ENCODE assay signal across 1 cellular context in the genomic region with DNA sequence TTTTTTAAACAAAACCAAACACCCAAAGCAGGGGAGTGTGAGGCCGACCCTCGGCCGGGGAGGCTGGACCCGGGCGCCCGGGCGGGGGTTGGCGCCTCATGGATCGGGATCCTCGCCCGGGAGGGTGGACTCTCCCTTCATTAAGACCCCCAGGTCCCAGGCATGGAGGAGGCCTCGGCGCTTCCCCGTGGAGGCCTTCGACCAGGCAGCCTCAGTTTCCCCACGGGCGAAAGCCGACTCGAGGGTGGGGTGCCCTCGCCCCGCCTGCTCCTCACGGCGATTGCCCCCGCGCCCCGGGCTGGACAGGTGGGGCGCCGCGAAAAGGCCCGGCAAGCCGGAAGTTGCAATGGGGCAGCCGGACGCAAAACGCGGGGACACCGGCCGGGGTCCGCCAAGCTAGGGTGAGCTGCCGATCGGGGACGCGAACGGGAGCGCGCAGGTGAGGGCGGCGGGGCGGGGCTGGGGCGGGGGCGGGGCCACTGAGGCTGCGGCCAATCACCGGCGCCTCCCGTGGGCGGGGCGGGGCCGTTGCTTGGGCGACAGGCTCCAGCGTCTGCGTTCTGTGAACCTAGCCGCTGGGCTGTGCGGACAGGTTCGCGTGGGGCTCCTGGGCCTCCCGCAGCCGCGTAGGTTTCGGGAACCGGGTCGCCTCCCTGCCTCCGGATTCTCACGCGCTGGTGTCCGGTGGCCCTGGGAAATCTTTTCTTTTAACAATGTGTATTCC.
TF ChIP-seq lines count a peak whose summit lies in the region.

No MANE protein-coding gene starts in this region.

TF ChIP-seq in A549, 52 proteins besides CTCF, POLR2A, EP300 and RAD21 (continued from another document):
- TF ChIP-seq, protein P1, sequence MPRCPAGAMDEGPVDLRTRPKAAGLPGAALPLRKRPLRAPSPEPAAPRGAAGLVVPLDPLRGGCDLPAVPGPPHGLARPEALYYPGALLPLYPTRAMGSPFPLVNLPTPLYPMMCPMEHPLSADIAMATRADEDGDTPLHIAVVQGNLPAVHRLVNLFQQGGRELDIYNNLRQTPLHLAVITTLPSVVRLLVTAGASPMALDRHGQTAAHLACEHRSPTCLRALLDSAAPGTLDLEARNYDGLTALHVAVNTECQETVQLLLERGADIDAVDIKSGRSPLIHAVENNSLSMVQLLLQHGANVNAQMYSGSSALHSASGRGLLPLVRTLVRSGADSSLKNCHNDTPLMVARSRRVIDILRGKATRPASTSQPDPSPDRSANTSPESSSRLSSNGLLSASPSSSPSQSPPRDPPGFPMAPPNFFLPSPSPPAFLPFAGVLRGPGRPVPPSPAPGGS (IDR thresholded peaks at IDR 0.05), result peak; percentile 50; the same call in 2 of the 3 replicates
- TF ChIP-seq, protein P2, sequence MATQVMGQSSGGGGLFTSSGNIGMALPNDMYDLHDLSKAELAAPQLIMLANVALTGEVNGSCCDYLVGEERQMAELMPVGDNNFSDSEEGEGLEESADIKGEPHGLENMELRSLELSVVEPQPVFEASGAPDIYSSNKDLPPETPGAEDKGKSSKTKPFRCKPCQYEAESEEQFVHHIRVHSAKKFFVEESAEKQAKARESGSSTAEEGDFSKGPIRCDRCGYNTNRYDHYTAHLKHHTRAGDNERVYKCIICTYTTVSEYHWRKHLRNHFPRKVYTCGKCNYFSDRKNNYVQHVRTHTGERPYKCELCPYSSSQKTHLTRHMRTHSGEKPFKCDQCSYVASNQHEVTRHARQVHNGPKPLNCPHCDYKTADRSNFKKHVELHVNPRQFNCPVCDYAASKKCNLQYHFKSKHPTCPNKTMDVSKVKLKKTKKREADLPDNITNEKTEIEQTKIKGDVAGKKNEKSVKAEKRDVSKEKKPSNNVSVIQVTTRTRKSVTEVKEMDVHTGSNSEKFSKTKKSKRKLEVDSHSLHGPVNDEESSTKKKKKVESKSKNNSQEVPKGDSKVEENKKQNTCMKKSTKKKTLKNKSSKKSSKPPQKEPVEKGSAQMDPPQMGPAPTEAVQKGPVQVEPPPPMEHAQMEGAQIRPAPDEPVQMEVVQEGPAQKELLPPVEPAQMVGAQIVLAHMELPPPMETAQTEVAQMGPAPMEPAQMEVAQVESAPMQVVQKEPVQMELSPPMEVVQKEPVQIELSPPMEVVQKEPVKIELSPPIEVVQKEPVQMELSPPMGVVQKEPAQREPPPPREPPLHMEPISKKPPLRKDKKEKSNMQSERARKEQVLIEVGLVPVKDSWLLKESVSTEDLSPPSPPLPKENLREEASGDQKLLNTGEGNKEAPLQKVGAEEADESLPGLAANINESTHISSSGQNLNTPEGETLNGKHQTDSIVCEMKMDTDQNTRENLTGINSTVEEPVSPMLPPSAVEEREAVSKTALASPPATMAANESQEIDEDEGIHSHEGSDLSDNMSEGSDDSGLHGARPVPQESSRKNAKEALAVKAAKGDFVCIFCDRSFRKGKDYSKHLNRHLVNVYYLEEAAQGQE (IDR thresholded peaks at IDR 0.05), result no peak
- TF ChIP-seq CBX8 (IDR thresholded peaks at IDR 0.05) (no peak), BHLHE40 (IDR thresholded peaks at IDR 0.05; ENCODE audit: low read depth, low read length) (no peak), MYC (IDR thresholded peaks at IDR 0.05; ENCODE audit: borderline replicate concordance, low read length) (0 out of 2 replicates have a peak, but pooled peaks have one; percentile 40), NR3C1 (IDR thresholded peaks at IDR 0.05) (no peak), ZSCAN20 (CRISPR knock-in tag; IDR thresholded peaks at IDR 0.05) (no peak), JUNB (IDR thresholded peaks at IDR 0.05) (no peak), CEBPB (IDR thresholded peaks at IDR 0.05) (no peak), EHF (CRISPR knock-in tag; IDR thresholded peaks at IDR 0.05) (no peak), SMC3 (IDR thresholded peaks at IDR 0.05) (0 out of 3 replicates have a peak, but pooled peaks have one; percentile 10), EHMT2 (IDR thresholded peaks at IDR 0.05; ENCODE audit: low read depth) (no peak), HOXB5 (CRISPR knock-in tag; IDR thresholded peaks at IDR 0.05) (peak; percentile 50; the same call in 1 of the 2 replicates), HEYL (CRISPR knock-in tag; IDR thresholded peaks at IDR 0.05) (no peak), FOSB (CRISPR knock-in tag; IDR thresholded peaks at IDR 0.05) (no peak), CHD4 (IDR thresholded peaks at IDR 0.05; ENCODE audit: borderline replicate concordance) (no peak), KDM5A (IDR thresholded peaks at IDR 0.05) (peak; percentile 39; the same call in 1 of the 2 replicates), TP53 (CRISPR knock-in tag; IDR thresholded peaks at IDR 0.05) (no peak), RNF2 (IDR thresholded peaks at IDR 0.05; ENCODE audit: borderline replicate concordance, low read depth) (no peak), CHD2 (IDR thresholded peaks at IDR 0.05; ENCODE audit: low read length, partially characterized antibody) (no peak), MAFK (IDR thresholded peaks at IDR 0.05; ENCODE audit: partially characterized antibody) (no peak), FOSL2 (IDR thresholded peaks at IDR 0.05) (no peak), FOSL2 (CRISPR knock-in tag; IDR thresholded peaks at IDR 0.05) (no peak), HOXB13 (CRISPR knock-in tag; IDR thresholded peaks at IDR 0.05; ENCODE audit: low read depth) (no peak), ZNF302 (CRISPR knock-in tag; IDR thresholded peaks at IDR 0.05) (no peak), SREBF2 (IDR thresholded peaks at IDR 0.05) (no peak), NPAS2 (CRISPR knock-in tag; IDR thresholded peaks at IDR 0.05; ENCODE audit: borderline replicate concordance) (no peak), HDAC2 (IDR thresholded peaks at IDR 0.05) (no peak), ESRRA (IDR thresholded peaks at IDR 0.05; ENCODE audit: borderline replicate concordance, low read length) (no peak), CBX2 (IDR thresholded peaks at IDR 0.05; ENCODE audit: borderline replicate concordance, low read depth) (no peak), POLR2AphosphoS2 (conservative IDR thresholded peaks at IDR 0.05; ENCODE audit: low read length) (no peak), RFX5 (IDR thresholded peaks at IDR 0.05) (no peak)
- TF ChIP-seq, protein P3, sequence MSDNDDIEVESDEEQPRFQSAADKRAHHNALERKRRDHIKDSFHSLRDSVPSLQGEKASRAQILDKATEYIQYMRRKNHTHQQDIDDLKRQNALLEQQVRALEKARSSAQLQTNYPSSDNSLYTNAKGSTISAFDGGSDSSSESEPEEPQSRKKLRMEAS (IDR thresholded peaks at IDR 0.05), result peak; percentile 90
- TF ChIP-seq, protein P4, sequence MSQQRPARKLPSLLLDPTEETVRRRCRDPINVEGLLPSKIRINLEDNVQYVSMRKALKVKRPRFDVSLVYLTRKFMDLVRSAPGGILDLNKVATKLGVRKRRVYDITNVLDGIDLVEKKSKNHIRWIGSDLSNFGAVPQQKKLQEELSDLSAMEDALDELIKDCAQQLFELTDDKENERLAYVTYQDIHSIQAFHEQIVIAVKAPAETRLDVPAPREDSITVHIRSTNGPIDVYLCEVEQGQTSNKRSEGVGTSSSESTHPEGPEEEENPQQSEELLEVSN (IDR thresholded peaks at IDR 0.05; ENCODE audit: borderline replicate concordance, low read depth), result peak; percentile 71
- TF ChIP-seq, protein P5, sequence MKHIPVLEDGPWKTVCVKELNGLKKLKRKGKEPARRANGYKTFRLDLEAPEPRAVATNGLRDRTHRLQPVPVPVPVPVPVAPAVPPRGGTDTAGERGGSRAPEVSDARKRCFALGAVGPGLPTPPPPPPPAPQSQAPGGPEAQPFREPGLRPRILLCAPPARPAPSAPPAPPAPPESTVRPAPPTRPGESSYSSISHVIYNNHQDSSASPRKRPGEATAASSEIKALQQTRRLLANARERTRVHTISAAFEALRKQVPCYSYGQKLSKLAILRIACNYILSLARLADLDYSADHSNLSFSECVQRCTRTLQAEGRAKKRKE (CRISPR knock-in tag; IDR thresholded peaks at IDR 0.05; ENCODE audit: low read depth), result no peak
- TF ChIP-seq, protein P6, sequence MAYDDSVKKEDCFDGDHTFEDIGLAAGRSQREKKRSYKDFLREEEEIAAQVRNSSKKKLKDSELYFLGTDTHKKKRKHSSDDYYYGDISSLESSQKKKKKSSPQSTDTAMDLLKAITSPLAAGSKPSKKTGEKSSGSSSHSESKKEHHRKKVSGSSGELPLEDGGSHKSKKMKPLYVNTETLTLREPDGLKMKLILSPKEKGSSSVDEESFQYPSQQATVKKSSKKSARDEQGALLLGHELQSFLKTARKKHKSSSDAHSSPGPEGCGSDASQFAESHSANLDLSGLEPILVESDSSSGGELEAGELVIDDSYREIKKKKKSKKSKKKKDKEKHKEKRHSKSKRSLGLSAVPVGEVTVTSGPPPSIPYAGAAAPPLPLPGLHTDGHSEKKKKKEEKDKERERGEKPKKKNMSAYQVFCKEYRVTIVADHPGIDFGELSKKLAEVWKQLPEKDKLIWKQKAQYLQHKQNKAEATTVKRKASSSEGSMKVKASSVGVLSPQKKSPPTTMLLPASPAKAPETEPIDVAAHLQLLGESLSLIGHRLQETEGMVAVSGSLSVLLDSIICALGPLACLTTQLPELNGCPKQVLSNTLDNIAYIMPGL (CRISPR knock-in tag; IDR thresholded peaks at IDR 0.05; ENCODE audit: borderline replicate concordance), result no peak; the same call in 1 of the 2 replicates
- TF ChIP-seq, protein P7, sequence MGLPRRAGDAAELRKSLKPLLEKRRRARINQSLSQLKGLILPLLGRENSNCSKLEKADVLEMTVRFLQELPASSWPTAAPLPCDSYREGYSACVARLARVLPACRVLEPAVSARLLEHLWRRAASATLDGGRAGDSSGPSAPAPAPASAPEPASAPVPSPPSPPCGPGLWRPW (IDR thresholded peaks at IDR 0.05), result no peak
- TF ChIP-seq, protein P8, sequence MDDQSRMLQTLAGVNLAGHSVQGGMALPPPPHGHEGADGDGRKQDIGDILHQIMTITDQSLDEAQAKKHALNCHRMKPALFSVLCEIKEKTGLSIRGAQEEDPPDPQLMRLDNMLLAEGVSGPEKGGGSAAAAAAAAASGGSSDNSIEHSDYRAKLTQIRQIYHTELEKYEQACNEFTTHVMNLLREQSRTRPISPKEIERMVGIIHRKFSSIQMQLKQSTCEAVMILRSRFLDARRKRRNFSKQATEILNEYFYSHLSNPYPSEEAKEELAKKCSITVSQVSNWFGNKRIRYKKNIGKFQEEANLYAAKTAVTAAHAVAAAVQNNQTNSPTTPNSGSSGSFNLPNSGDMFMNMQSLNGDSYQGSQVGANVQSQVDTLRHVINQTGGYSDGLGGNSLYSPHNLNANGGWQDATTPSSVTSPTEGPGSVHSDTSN (IDR thresholded peaks at IDR 0.05), result peak; percentile 64; the same call in 1 of the 2 replicates
TF ChIP-seq in A549: peak in this region for 12.
